1 cellular context compared by ENCODE assay signal in genomic region chr13:112587359-112587766, GRCh38.
TF ChIP-seq lines count a peak whose summit lies in the region.

No MANE protein-coding gene starts in this region.

TF ChIP-seq in K562, 482 proteins besides CTCF, POLR2A, EP300 and RAD21 (continued from another document and continues in another):
- TF ChIP-seq UBTF (IDR thresholded peaks at IDR 0.05; ENCODE audit: borderline replicate concordance in 1 of 2, low read depth in 2 of 2, low read length in 2 of 2) (peak in 1 of 2 experiments; percentile 66; a peak in 3 of 4 replicates), CCNT2 (IDR thresholded peaks at IDR 0.05; ENCODE audit: borderline replicate concordance, extremely low read depth, insufficient read length, low read depth, low read length) (peak; percentile 55), MEIS2 (IDR thresholded peaks at IDR 0.05; ENCODE audit: partially characterized antibody) (peak; percentile 59), ARHGAP35 (IDR thresholded peaks at IDR 0.05; ENCODE audit: partially characterized antibody) (no peak), CHD4 (IDR thresholded peaks at IDR 0.05; ENCODE audit: insufficient read depth, insufficient replicate concordance, low read depth, low read length, poor library complexity, severe bottlenecking) (no peak), GABPB1 (CRISPR knock-in tag; IDR thresholded peaks at IDR 0.05) (no peak), PPARD (CRISPR knock-in tag; IDR thresholded peaks at IDR 0.05) (no peak), ZNF41 (CRISPR knock-in tag; conservative IDR thresholded peaks at IDR 0.05) (no peak), MAFK (IDR thresholded peaks at IDR 0.05; ENCODE audit: low read length) (0 out of 2 replicates have a peak, but pooled peaks have one; percentile 14), ZKSCAN3 (CRISPR knock-in tag; IDR thresholded peaks at IDR 0.05) (no peak), SMARCB1 (IDR thresholded peaks at IDR 0.05; ENCODE audit: insufficient read length, low read depth) (no peak), E2F1 (CRISPR knock-in tag; IDR thresholded peaks at IDR 0.05) (no peak), E2F6 (IDR thresholded peaks at IDR 0.05; ENCODE audit: borderline replicate concordance in 1 of 2, extremely low read depth in 1 of 2, insufficient read depth in 1 of 2, insufficient read length in 1 of 2, low read depth in 1 of 2, low read length in 1 of 2, poor library complexity in 1 of 2, severe bottlenecking in 1 of 2) (peak in 1 of 2 experiments; percentile 66), ARID1B (IDR thresholded peaks at IDR 0.05) (0 out of 2 replicates have a peak, but pooled peaks have one; percentile 15), ESRRA (IDR thresholded peaks at IDR 0.05; ENCODE audit: borderline replicate concordance, low read depth) (no peak), SMARCA4 (IDR thresholded peaks at IDR 0.05) (no peak), WHSC1 (IDR thresholded peaks at IDR 0.05; ENCODE audit: low read length) (no peak), GATAD2A (IDR thresholded peaks at IDR 0.05) (no peak), ETS2 (tag; IDR thresholded peaks at IDR 0.05; ENCODE audit: borderline replicate concordance, poor library complexity, severe bottlenecking) (no peak), TARDBP (IDR thresholded peaks at IDR 0.05) (no peak), STAT5B (CRISPR knock-in tag; IDR thresholded peaks at IDR 0.05) (no peak), CREB5 (CRISPR knock-in tag; IDR thresholded peaks at IDR 0.05) (no peak), RAD51 (IDR thresholded peaks at IDR 0.05; ENCODE audit: borderline replicate concordance, low read depth) (no peak), NR2F6 (CRISPR knock-in tag; IDR thresholded peaks at IDR 0.05) (no peak), NFIC (IDR thresholded peaks at IDR 0.05) (peak; percentile 44), EP400 (IDR thresholded peaks at IDR 0.05) (no peak), POLR2B (IDR thresholded peaks at IDR 0.05; ENCODE audit: low read depth, partially characterized antibody) (peak; percentile 36), HDAC1 (IDR thresholded peaks at IDR 0.05) (peak in 1 of 2 experiments; percentile 19; a peak in 1 of 4 replicates), DIDO1 (tag; IDR thresholded peaks at IDR 0.05; ENCODE audit: low read depth) (no peak), ZNF699 (CRISPR knock-in tag; IDR thresholded peaks at IDR 0.05; ENCODE audit: insufficient replicate concordance) (no peak), PURB (CRISPR knock-in tag; IDR thresholded peaks at IDR 0.05; ENCODE audit: low read depth) (no peak), ZNF316 (IDR thresholded peaks at IDR 0.05) (peak; percentile 69), TRIM25 (IDR thresholded peaks at IDR 0.05; ENCODE audit: borderline replicate concordance) (no peak), HNRNPL (IDR thresholded peaks at IDR 0.05; ENCODE audit: low read depth, low read length) (no peak), ZNF174 (CRISPR knock-in tag; IDR thresholded peaks at IDR 0.05) (no peak), SAFB (IDR thresholded peaks at IDR 0.05; ENCODE audit: borderline replicate concordance, low read depth, low read length) (peak; percentile 75; the same call in 1 of the 2 replicates)
- TF ChIP-seq, protein P1, sequence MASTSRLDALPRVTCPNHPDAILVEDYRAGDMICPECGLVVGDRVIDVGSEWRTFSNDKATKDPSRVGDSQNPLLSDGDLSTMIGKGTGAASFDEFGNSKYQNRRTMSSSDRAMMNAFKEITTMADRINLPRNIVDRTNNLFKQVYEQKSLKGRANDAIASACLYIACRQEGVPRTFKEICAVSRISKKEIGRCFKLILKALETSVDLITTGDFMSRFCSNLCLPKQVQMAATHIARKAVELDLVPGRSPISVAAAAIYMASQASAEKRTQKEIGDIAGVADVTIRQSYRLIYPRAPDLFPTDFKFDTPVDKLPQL (IDR thresholded peaks at IDR 0.05; ENCODE audit: extremely low read depth, insufficient read length) = no peak
- TF ChIP-seq, protein P2, sequence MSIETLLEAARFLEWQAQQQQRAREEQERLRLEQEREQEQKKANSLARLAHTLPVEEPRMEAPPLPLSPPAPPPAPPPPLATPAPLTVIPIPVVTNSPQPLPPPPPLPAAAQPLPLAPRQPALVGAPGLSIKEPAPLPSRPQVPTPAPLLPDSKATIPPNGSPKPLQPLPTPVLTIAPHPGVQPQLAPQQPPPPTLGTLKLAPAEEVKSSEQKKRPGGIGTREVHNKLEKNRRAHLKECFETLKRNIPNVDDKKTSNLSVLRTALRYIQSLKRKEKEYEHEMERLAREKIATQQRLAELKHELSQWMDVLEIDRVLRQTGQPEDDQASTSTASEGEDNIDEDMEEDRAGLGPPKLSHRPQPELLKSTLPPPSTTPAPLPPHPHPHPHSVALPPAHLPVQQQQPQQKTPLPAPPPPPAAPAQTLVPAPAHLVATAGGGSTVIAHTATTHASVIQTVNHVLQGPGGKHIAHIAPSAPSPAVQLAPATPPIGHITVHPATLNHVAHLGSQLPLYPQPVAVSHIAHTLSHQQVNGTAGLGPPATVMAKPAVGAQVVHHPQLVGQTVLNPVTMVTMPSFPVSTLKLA (conservative IDR thresholded peaks at IDR 0.05) = 0 out of 4 replicates have a peak, but pooled peaks of 1 of the 2 experiments have one; percentile 1
- TF ChIP-seq, protein P3, sequence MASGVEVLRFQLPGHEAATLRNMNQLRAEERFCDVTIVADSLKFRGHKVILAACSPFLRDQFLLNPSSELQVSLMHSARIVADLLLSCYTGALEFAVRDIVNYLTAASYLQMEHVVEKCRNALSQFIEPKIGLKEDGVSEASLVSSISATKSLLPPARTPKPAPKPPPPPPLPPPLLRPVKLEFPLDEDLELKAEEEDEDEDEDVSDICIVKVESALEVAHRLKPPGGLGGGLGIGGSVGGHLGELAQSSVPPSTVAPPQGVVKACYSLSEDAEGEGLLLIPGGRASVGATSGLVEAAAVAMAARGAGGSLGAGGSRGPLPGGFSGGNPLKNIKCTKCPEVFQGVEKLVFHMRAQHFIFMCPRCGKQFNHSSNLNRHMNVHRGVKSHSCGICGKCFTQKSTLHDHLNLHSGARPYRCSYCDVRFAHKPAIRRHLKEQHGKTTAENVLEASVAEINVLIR (CRISPR knock-in tag; IDR thresholded peaks at IDR 0.05) = no peak
- TF ChIP-seq, protein P4, sequence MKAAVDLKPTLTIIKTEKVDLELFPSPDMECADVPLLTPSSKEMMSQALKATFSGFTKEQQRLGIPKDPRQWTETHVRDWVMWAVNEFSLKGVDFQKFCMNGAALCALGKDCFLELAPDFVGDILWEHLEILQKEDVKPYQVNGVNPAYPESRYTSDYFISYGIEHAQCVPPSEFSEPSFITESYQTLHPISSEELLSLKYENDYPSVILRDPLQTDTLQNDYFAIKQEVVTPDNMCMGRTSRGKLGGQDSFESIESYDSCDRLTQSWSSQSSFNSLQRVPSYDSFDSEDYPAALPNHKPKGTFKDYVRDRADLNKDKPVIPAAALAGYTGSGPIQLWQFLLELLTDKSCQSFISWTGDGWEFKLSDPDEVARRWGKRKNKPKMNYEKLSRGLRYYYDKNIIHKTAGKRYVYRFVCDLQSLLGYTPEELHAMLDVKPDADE (conservative IDR thresholded peaks at IDR 0.05; ENCODE audit: control insufficient read depth, low read depth, low read length) = no peak
- TF ChIP-seq, protein P5, sequence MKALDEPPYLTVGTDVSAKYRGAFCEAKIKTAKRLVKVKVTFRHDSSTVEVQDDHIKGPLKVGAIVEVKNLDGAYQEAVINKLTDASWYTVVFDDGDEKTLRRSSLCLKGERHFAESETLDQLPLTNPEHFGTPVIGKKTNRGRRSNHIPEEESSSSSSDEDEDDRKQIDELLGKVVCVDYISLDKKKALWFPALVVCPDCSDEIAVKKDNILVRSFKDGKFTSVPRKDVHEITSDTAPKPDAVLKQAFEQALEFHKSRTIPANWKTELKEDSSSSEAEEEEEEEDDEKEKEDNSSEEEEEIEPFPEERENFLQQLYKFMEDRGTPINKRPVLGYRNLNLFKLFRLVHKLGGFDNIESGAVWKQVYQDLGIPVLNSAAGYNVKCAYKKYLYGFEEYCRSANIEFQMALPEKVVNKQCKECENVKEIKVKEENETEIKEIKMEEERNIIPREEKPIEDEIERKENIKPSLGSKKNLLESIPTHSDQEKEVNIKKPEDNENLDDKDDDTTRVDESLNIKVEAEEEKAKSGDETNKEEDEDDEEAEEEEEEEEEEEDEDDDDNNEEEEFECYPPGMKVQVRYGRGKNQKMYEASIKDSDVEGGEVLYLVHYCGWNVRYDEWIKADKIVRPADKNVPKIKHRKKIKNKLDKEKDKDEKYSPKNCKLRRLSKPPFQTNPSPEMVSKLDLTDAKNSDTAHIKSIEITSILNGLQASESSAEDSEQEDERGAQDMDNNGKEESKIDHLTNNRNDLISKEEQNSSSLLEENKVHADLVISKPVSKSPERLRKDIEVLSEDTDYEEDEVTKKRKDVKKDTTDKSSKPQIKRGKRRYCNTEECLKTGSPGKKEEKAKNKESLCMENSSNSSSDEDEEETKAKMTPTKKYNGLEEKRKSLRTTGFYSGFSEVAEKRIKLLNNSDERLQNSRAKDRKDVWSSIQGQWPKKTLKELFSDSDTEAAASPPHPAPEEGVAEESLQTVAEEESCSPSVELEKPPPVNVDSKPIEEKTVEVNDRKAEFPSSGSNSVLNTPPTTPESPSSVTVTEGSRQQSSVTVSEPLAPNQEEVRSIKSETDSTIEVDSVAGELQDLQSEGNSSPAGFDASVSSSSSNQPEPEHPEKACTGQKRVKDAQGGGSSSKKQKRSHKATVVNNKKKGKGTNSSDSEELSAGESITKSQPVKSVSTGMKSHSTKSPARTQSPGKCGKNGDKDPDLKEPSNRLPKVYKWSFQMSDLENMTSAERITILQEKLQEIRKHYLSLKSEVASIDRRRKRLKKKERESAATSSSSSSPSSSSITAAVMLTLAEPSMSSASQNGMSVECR (CRISPR knock-in tag; IDR thresholded peaks at IDR 0.05) = no peak
- TF ChIP-seq, protein P6, sequence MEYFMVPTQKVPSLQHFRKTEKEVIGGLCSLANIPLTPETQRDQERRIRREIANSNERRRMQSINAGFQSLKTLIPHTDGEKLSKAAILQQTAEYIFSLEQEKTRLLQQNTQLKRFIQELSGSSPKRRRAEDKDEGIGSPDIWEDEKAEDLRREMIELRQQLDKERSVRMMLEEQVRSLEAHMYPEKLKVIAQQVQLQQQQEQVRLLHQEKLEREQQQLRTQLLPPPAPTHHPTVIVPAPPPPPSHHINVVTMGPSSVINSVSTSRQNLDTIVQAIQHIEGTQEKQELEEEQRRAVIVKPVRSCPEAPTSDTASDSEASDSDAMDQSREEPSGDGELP (CRISPR knock-in tag; IDR thresholded peaks at IDR 0.05; ENCODE audit: borderline replicate concordance) = 0 out of 2 replicates have a peak, but pooled peaks have one; percentile 14
- TF ChIP-seq, protein P7, sequence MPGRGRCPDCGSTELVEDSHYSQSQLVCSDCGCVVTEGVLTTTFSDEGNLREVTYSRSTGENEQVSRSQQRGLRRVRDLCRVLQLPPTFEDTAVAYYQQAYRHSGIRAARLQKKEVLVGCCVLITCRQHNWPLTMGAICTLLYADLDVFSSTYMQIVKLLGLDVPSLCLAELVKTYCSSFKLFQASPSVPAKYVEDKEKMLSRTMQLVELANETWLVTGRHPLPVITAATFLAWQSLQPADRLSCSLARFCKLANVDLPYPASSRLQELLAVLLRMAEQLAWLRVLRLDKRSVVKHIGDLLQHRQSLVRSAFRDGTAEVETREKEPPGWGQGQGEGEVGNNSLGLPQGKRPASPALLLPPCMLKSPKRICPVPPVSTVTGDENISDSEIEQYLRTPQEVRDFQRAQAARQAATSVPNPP (IDR thresholded peaks at IDR 0.05; ENCODE audit: borderline replicate concordance, insufficient read depth, insufficient read length) = no peak
